In genomic region chr7:88218836-88219605, GRCh38 we compare ENCODE assay signal across 8 cellular contexts. TPM values are rescaled to one million over a fixed set of nuclear protein-coding genes. Genes with fewer than 3 reads are reported as not detected.
DNase-seq lines count a peak whose midpoint lies in the region; ATAC-seq and TF ChIP-seq lines count a peak whose summit lies in the region.

No MANE protein-coding gene starts in this region.

- ATAC-seq in GM18858 (IDR thresholded peaks at IDR 0.05; ENCODE audit: unreplicated experiment) = peak; percentile 20
- ATAC-seq in HG03039 (IDR thresholded peaks at IDR 0.05; ENCODE audit: unreplicated experiment) = peak; percentile 15
- ATAC-seq in activated CD8-positive, alpha-beta T cell treated with anti-CD3 and anti-CD28 coated beads, Interleukin-2, amount 10 ng/mL, durations not matched to agents 7 days and 5 days = peak; percentile 21

- peaks cover 31% of the 10 kb centered on the region for H3K4me1 Mint-ChIP-seq in activated CD8-positive, alpha-beta T cell treated with anti-CD3 and anti-CD28 coated beads, Interleukin-2, amount 10 ng/mL, durations not matched to agents 7 days and 5 days (ENCODE audit: low read depth)

- CTCF ChIA-PET in activated CD8-positive, alpha-beta T cell treated with anti-CD3 and anti-CD28 coated beads, Interleukin-2, amount 10 ng/mL, durations not matched to agents 7 days and 5 days (lab: Charles Lee) = interaction anchor here (1.4 to 1.9 kb wide), 2 partner anchors 11 to 49 kb away, joined by 7 read pairs; no protein-coding TSS in a partner anchor

- peak overlapping the region; percentile 86 for H3K4me3 ChIP-seq in epithelial cell of esophagus (ENCODE audit: low read length)

- H3K4me3 Mint-ChIP-seq in activated CD8-positive, alpha-beta T cell treated with anti-CD3 and anti-CD28 coated beads, Interleukin-2, amount 10 ng/mL, durations not matched to agents 7 days and 5 days = peak overlapping the region; percentile 92

- DNase-seq in AG08396 (ENCODE audit: low spot score) (peak; percentile 53), NCI-H510A treated with DMSO at 0.1 percent for 48 hours (lab: John Stamatoyannopoulos, UW) (peak; percentile 46), epithelial cell of esophagus (ENCODE audit: low read depth) (peak; percentile 41), mucosa of gallbladder (ENCODE audit: low spot score) (peak; percentile 31), superior temporal gyrus (ENCODE audit: extremely low spot score) (peak; percentile 59)
- peak; percentile 57 for DNase-seq in activated CD8-positive, alpha-beta T cell treated with anti-CD3 and anti-CD28 coated beads, Interleukin-2, amount 10 ng/mL, durations not matched to agents 7 days and 5 days

- no peaks in the 10 kb centered on the region for H3K27me3 Mint-ChIP-seq in activated CD8-positive, alpha-beta T cell treated with anti-CD3 and anti-CD28 coated beads, Interleukin-2, amount 10 ng/mL, durations not matched to agents 7 days and 5 days (ENCODE audit: low read depth)

- H3K9me3 Mint-ChIP-seq in activated CD8-positive, alpha-beta T cell treated with anti-CD3 and anti-CD28 coated beads, Interleukin-2, amount 10 ng/mL, durations not matched to agents 7 days and 5 days (ENCODE audit: insufficient read depth) = no peaks in the 10 kb centered on the region

- H3K27ac Mint-ChIP-seq in activated CD8-positive, alpha-beta T cell treated with anti-CD3 and anti-CD28 coated beads, Interleukin-2, amount 10 ng/mL, durations not matched to agents 7 days and 5 days = peak overlapping the region; percentile 91

- POLR2A ChIA-PET in activated CD8-positive, alpha-beta T cell treated with anti-CD3 and anti-CD28 coated beads, Interleukin-2, amount 10 ng/mL, durations not matched to agents 7 days and 5 days (lab: Charles Lee) = interaction anchor here (0.9 kb wide), 1 partner anchor 10 kb away, joined by 3 read pairs; no protein-coding TSS in a partner anchor

- no peak for TF ChIP-seq CTCF in epithelial cell of esophagus (IDR thresholded peaks at IDR 0.05; ENCODE audit: insufficient read depth, low read depth, low read length, missing control alignments)

- peaks cover 27% of the 10 kb centered on the region for H3K36me3 Mint-ChIP-seq in activated CD8-positive, alpha-beta T cell treated with anti-CD3 and anti-CD28 coated beads, Interleukin-2, amount 10 ng/mL, durations not matched to agents 7 days and 5 days (ENCODE audit: low read depth)

RNA-seq across cellular contexts. Expression of gene SRI, which starts 0.8 kb away (rescaled TPM):
- total RNA-seq in activated CD8-positive, alpha-beta T cell treated with anti-CD3 and anti-CD28 coated beads, Interleukin-2, amount 10 ng/mL, durations not matched to agents 7 days and 5 days = 100 to 1,000 TPM; 110 to 117 TPM
- 77.8 TPM for total RNA-seq in mucosa of gallbladder

Comparison
In these comparisons a context has a peak if more than half of its experiments do, and no peak if none do; other contexts are left out.
1. Peak in every context shown above with its lines: DNase-seq, ATAC-seq and H3K4me3 ChIP-seq.